17 cellular contexts compared by ENCODE assay signal in genomic region chr2:104793971-104794370, GRCh38. TPM values are rescaled to one million over a fixed set of nuclear protein-coding genes. Genes with fewer than 3 reads are reported as not detected.
DNase-seq lines count a peak whose midpoint lies in the region; TF ChIP-seq lines count a peak whose summit lies in the region.
"Had no signal": no experiment of that assay in that cellular context is flagged by ENCODE, and none has a peak within 500 bp of the region (broad histone marks: within the 10 kb centered on the region; RNA-seq: fewer than 3 reads in every experiment).

No MANE protein-coding gene starts in this region.

- DNase-seq in AG20443 (ENCODE audit: low spot score) (peak; percentile 36), M059J (ENCODE audit: low read depth) (peak; percentile 17), choroid plexus epithelial cell (ENCODE audit: low read depth) (peak; percentile 62), osteoblast (ENCODE audit: insufficient read length, low spot score, missing footprints) (peak; percentile 48), posterior vena cava (ENCODE audit: low spot score) (no peak), amniotic stem cell (lab: John Stamatoyannopoulos, UW) (no peak), NCI-H2029 treated with DMSO at 0.1 percent for 48 hours (lab: John Stamatoyannopoulos, UW) (no peak), MM.1S (no peak)
- DNase-seq: ACHN, DMS153, NCI-H1105, NCI-H1694 treated with DMSO at 0.1 percent for 48 hours, NCI-H446 treated with DMSO at 0.1 percent for 48 hours, SHP77 had no signal

- H3F3A ChIP-seq in MM.1S (ENCODE audit: insufficient read depth, low read length) = no peaks in the 10 kb centered on the region

- H2AFZ ChIP-seq in osteoblast (ENCODE audit: low read length) = no peak overlapping the region
- H2AFZ ChIP-seq in MM.1S (ENCODE audit: low read length) = no peak overlapping the region

- H3K36me3 ChIP-seq in osteoblast (ENCODE audit: insufficient read depth, low read length) (no peaks in the 10 kb centered on the region), MM.1S (replicated peaks; ENCODE audit: insufficient read depth, low read length) (no peaks in the 10 kb centered on the region)
- H3K36me3 ChIP-seq: BLaER1 had no signal

- H3K4me2 ChIP-seq in osteoblast (ENCODE audit: insufficient read depth, low read length) (peak overlapping the region; percentile 67), MM.1S (ENCODE audit: low read depth, low read length) (no peak overlapping the region)
- H3K4me2 ChIP-seq: BLaER1, GM23338 had no signal

- H3K79me2 ChIP-seq in osteoblast (ENCODE audit: insufficient read depth, low read length) (no peaks in the 10 kb centered on the region), MM.1S (ENCODE audit: low read length) (no peaks in the 10 kb centered on the region)

- H3K9me3 ChIP-seq in osteoblast (ENCODE audit: low read depth, low read length) = no peaks in the 10 kb centered on the region
- H3K9me3 ChIP-seq in MM.1S (replicated peaks; ENCODE audit: insufficient read depth, low read length) = no peaks in the 10 kb centered on the region
- H3K9me3 ChIP-seq: BLaER1 had no signal

- no peak overlapping the region for H3K9ac ChIP-seq in MM.1S (ENCODE audit: low read length)
- H3K9ac ChIP-seq: BLaER1 had no signal

- no peak for TF ChIP-seq CTCF in choroid plexus epithelial cell (conservative IDR thresholded peaks at IDR 0.05; ENCODE audit: low read depth, low read length)
- no peak for TF ChIP-seq CTCF in osteoblast (IDR thresholded peaks at IDR 0.05; ENCODE audit: extremely low read depth, low read depth, low read length)
- no peak for TF ChIP-seq CTCF in MM.1S (IDR thresholded peaks at IDR 0.05; ENCODE audit: low read length)

- no peak overlapping the region for H3K4me3 ChIP-seq in choroid plexus epithelial cell (ENCODE audit: low read depth, low read length)
- no peak overlapping the region for H3K4me3 ChIP-seq in osteoblast (ENCODE audit: insufficient read depth, low read length)
- no peak overlapping the region for H3K4me3 ChIP-seq in MM.1S (ENCODE audit: low read length)
- H3K4me3 ChIP-seq: BLaER1, GM23338 had no signal

- intact Hi-C loops in posterior vena cava (cut with DNase I) = no loop called here

- no peaks in the 10 kb centered on the region for H4K20me1 ChIP-seq in osteoblast (ENCODE audit: insufficient read depth, low read length)
- H4K20me1 ChIP-seq in MM.1S (ENCODE audit: insufficient read depth, low read length) = no peaks in the 10 kb centered on the region
- H4K20me1 ChIP-seq: BLaER1 had no signal

- H3K4me1 ChIP-seq in osteoblast (ENCODE audit: insufficient read depth, low read length) (peaks cover 30% of the 10 kb centered on the region), MM.1S (ENCODE audit: low read length) (no peaks in the 10 kb centered on the region)

- H3K27me3 ChIP-seq in osteoblast (ENCODE audit: insufficient read depth, low read length) = no peaks in the 10 kb centered on the region
- H3K27me3 ChIP-seq in MM.1S (replicated peaks; ENCODE audit: insufficient read depth, low read length) = no peaks in the 10 kb centered on the region
- H3K27me3 ChIP-seq: BLaER1 had no signal

- no peaks in the 10 kb centered on the region for H3K9me2 ChIP-seq in MM.1S (replicated peaks; ENCODE audit: insufficient read depth, low read length)

- H3K27ac ChIP-seq in osteoblast (ENCODE audit: low read depth, low read length) = peak overlapping the region; percentile 87
- no peak overlapping the region for H3K27ac ChIP-seq in MM.1S (ENCODE audit: low read length)
- H3K27ac ChIP-seq: BLaER1 had no signal

RNA-seq across cellular contexts. Expression of gene POU3F3, which starts 59.9 kb away (rescaled TPM):
- total RNA-seq in M059J (2014; rRNA removed; shearing (Covaris generic)) = 1.0 and 1.2 TPM in 2 replicates
- total RNA-seq in osteoblast (under 0.01 TPM in 1 of 2 replicates, not detected in the other), posterior vena cava (not detected)
- total RNA-seq: HT1080 had no signal

Comparison
In these comparisons a context has a peak if more than half of its experiments do, and no peak if none do; other contexts are left out.
1. DNase-seq: peak in AG20443 (single experiment), M059J (single experiment), choroid plexus epithelial cell (single experiment) and osteoblast (single experiment); none in posterior vena cava (single experiment), amniotic stem cell (single experiment), NCI-H2029 treated with DMSO at 0.1 percent for 48 hours (single experiment) and MM.1S (single experiment).